In genomic region chr16:84819644-84820304, GRCh38 we compare ENCODE assay signal across 8 cellular contexts. TPM values are rescaled to one million over a fixed set of nuclear protein-coding genes. Genes with fewer than 3 reads are reported as not detected.
DNase-seq lines count a peak whose midpoint lies in the region; ATAC-seq, FAIRE-seq and TF ChIP-seq lines count a peak whose summit lies in the region.

A gene with protein sequence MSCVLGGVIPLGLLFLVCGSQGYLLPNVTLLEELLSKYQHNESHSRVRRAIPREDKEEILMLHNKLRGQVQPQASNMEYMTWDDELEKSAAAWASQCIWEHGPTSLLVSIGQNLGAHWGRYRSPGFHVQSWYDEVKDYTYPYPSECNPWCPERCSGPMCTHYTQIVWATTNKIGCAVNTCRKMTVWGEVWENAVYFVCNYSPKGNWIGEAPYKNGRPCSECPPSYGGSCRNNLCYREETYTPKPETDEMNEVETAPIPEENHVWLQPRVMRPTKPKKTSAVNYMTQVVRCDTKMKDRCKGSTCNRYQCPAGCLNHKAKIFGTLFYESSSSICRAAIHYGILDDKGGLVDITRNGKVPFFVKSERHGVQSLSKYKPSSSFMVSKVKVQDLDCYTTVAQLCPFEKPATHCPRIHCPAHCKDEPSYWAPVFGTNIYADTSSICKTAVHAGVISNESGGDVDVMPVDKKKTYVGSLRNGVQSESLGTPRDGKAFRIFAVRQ (plus strand): TSS chr16:84819985. CDS start chr16:84838496, 18,511 bp downstream.

- no peak for TF ChIP-seq CTCF in AG04449 (IDR thresholded peaks at IDR 0.05; ENCODE audit: insufficient read depth, low read length, missing control alignments)

- DNase-seq in AG04449 (ENCODE audit: low read depth, low spot score) (no peak), H7 (peak; percentile 100), NCI-H2227 treated with DMSO at 0.1 percent for 48 hours (lab: John Stamatoyannopoulos, UW) (peak; percentile 60), iris pigment epithelial cell (ENCODE audit: low read depth) (peak; percentile 89), small intestine (peak; percentile 84)
- DNase-seq in activated CD4-positive, alpha-beta T cell treated with anti-CD3 and anti-CD28 coated beads for 24 hours (ENCODE audit: low read depth in 2 of 2): peak; percentile 82 to 90
- DNase-seq in central memory CD8-positive, alpha-beta T cell (ENCODE audit: low spot score in 2 of 2): peak; percentile 49 to 52

- H3K9me3 ChIP-seq in small intestine (ENCODE audit: control insufficient read depth, low read depth): no peaks in the 10 kb centered on the region

- CTCF ChIA-PET in AG04449 (lab: Yijun Ruan, JAX): interaction anchor here (1.0 to 1.5 kb wide), 5 partner anchors 9 to 132 kb away, joined by 3 to 5 read pairs (median 4); no protein-coding TSS in a partner anchor

- no peaks in the 10 kb centered on the region for H3K36me3 ChIP-seq in H7 (replicated peaks; ENCODE audit: control insufficient read depth, insufficient read depth, low read length)
- H3K36me3 ChIP-seq in small intestine (ENCODE audit: control insufficient read depth in 2 of 2, insufficient read depth in 2 of 2, low read length in 2 of 2): no peaks in the 10 kb centered on the region

- no peak for FAIRE-seq in small intestine (lab: Jason Lieb, UNC)

- H3K4me3 ChIP-seq in AG04449 (ENCODE audit: low read depth, low read length): peak within 1 kb of the TSS; percentile 72
- H3K4me3 ChIP-seq in H7 (ENCODE audit: insufficient read depth, low read depth, low read length): peak within 1 kb of the TSS; percentile 50
- peak within 1 kb of the TSS; percentile 21 to 42 for H3K4me3 ChIP-seq in small intestine (ENCODE audit: low read depth in 1 of 2, low read length in 2 of 2)

- peaks cover 74% of the 10 kb centered on the region for H3K27me3 Mint-ChIP-seq in central memory CD8-positive, alpha-beta T cell

- peaks cover 2% of the 10 kb centered on the region for H3K36me3 Mint-ChIP-seq in central memory CD8-positive, alpha-beta T cell (ENCODE audit: insufficient read depth)

- peak; percentile 89 for ATAC-seq in central memory CD8-positive, alpha-beta T cell (replicated peaks; ENCODE audit: extremely low read depth, poor library complexity, severe bottlenecking)
- ATAC-seq in HG03442 (IDR thresholded peaks at IDR 0.05; ENCODE audit: unreplicated experiment): no peak

- H3K4me1 ChIP-seq in small intestine (ENCODE audit: control insufficient read depth in 2 of 2, insufficient read depth in 1 of 2, low read depth in 1 of 2, low read length in 1 of 2): no peaks in the 10 kb centered on the region

- H3K27me3 ChIP-seq in H7 (ENCODE audit: control insufficient read depth, insufficient read depth, low read length) (peaks cover 30% of the 10 kb centered on the region), small intestine (ENCODE audit: control insufficient read depth in 2 of 2, insufficient read depth in 2 of 2, low read length in 2 of 2) (no peaks in the 10 kb centered on the region)

- H3K27ac ChIP-seq in small intestine (ENCODE audit: low read depth in 1 of 2, low read length in 1 of 2): peak within 1 kb of the TSS in 1 of 2 donors; percentile 90

- H3K9me3 Mint-ChIP-seq in central memory CD8-positive, alpha-beta T cell: no peaks in the 10 kb centered on the region

- H3K4me1 Mint-ChIP-seq in central memory CD8-positive, alpha-beta T cell: peaks cover 10% of the 10 kb centered on the region

- peak within 1 kb of the TSS; percentile 72 for H3K4me3 Mint-ChIP-seq in central memory CD8-positive, alpha-beta T cell

- no peak within 1 kb of the TSS for H3K27ac Mint-ChIP-seq in central memory CD8-positive, alpha-beta T cell (ENCODE audit: low read depth)

- POLR2A ChIA-PET in AG04449 (lab: Yijun Ruan, JAX): interaction anchor here (0.8 to 1.9 kb wide), 12 partner anchors 9 to 175 kb away, joined by 3 to 20 read pairs (median 4); no protein-coding TSS in a partner anchor

- 2 to 4% (median 2%) methylated on average over 37 to 53 of the region's 53 CpGs for WGBS in small intestine, 3 donors

RNA-seq across cellular contexts. Expression of the gene that starts here (rescaled TPM):
- 2.0 and 4.2 TPM in 2 replicates for total RNA-seq in H7 (2014; rRNA removed; shearing (Covaris generic))
- polyA plus RNA-seq in small intestine: 10 to 100 TPM in 1 of 3 donors, 1 to 10 TPM in 1, under 1 TPM in 1; 0.89 to 31.4 (median 4.6) TPM
